1 cellular context compared by ENCODE assay signal in the genomic region with DNA sequence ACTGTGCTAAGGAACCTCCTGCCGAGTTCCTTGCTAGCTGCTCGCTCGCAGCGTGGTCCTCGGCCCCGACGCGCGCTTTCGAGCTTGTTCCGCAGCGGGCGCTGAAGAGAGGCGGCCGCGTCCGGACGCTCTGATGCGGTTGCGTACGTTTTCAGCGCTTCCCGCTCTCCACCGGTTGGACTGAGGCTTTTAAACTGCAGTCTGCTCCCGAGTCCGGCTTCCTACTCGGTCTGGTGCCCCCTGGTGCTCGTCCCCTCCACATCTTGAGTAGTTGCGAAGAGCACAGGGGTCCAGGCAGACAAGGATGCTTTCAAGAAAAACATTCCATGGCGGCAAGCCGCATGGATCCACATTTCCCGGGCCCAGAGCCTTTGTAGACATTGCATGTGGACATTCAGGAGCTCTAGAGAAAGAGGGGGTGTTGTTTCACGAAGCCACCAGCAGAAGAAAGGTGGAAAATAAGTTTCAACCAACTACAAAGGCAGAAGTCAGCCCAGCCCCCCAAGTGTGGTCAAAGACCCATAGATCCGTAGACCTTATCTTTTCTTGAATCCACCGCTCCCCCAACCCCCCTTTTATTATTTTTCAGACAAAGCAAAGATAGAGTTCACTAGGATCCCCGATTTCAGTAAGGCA.
TF ChIP-seq lines count a peak whose summit lies in the region.

No MANE protein-coding gene starts in this region.

TF ChIP-seq in HepG2, 621 proteins besides CTCF, POLR2A, EP300 and RAD21 (continued from another document and continues in another):
- TF ChIP-seq, protein P1, sequence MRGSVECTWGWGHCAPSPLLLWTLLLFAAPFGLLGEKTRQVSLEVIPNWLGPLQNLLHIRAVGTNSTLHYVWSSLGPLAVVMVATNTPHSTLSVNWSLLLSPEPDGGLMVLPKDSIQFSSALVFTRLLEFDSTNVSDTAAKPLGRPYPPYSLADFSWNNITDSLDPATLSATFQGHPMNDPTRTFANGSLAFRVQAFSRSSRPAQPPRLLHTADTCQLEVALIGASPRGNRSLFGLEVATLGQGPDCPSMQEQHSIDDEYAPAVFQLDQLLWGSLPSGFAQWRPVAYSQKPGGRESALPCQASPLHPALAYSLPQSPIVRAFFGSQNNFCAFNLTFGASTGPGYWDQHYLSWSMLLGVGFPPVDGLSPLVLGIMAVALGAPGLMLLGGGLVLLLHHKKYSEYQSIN (CRISPR knock-in tag; IDR thresholded peaks at IDR 0.05; ENCODE audit: borderline replicate concordance): no peak
- TF ChIP-seq, protein P2, sequence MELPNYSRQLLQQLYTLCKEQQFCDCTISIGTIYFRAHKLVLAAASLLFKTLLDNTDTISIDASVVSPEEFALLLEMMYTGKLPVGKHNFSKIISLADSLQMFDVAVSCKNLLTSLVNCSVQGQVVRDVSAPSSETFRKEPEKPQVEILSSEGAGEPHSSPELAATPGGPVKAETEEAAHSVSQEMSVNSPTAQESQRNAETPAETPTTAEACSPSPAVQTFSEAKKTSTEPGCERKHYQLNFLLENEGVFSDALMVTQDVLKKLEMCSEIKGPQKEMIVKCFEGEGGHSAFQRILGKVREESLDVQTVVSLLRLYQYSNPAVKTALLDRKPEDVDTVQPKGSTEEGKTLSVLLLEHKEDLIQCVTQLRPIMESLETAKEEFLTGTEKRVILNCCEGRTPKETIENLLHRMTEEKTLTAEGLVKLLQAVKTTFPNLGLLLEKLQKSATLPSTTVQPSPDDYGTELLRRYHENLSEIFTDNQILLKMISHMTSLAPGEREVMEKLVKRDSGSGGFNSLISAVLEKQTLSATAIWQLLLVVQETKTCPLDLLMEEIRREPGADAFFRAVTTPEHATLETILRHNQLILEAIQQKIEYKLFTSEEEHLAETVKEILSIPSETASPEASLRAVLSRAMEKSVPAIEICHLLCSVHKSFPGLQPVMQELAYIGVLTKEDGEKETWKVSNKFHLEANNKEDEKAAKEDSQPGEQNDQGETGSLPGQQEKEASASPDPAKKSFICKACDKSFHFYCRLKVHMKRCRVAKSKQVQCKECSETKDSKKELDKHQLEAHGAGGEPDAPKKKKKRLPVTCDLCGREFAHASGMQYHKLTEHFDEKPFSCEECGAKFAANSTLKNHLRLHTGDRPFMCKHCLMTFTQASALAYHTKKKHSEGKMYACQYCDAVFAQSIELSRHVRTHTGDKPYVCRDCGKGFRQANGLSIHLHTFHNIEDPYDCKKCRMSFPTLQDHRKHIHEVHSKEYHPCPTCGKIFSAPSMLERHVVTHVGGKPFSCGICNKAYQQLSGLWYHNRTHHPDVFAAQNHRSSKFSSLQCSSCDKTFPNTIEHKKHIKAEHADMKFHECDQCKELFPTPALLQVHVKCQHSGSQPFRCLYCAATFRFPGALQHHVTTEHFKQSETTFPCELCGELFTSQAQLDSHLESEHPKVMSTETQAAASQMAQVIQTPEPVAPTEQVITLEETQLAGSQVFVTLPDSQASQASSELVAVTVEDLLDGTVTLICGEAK (IDR thresholded peaks at IDR 0.05): no peak
- TF ChIP-seq, protein P2 (CRISPR knock-in tag; IDR thresholded peaks at IDR 0.05): peak; percentile 86; the same call in 1 of the 2 replicates
- TF ChIP-seq CBFB (CRISPR knock-in tag; IDR thresholded peaks at IDR 0.05) (peak; percentile 72; the same call in 1 of the 2 replicates), ZNF263 (CRISPR knock-in tag; IDR thresholded peaks at IDR 0.05) (peak; percentile 63; the same call in 1 of the 2 replicates), ZBTB44 (CRISPR knock-in tag; IDR thresholded peaks at IDR 0.05) (0 out of 2 replicates have a peak, but pooled peaks have one; percentile 60), IRF9 (CRISPR knock-in tag; IDR thresholded peaks at IDR 0.05; ENCODE audit: borderline replicate concordance) (no peak; the same call in 1 of the 2 replicates), IKZF5 (CRISPR knock-in tag; IDR thresholded peaks at IDR 0.05) (peak; percentile 92), ATAD3A (CRISPR knock-in tag; IDR thresholded peaks at IDR 0.05) (no peak), SMC3 (IDR thresholded peaks at IDR 0.05; ENCODE audit: low read length) (peak; percentile 90), SIN3B (IDR thresholded peaks at IDR 0.05; ENCODE audit: low read length) (peak; percentile 50; the same call in 1 of the 2 replicates), SMAD3 (CRISPR knock-in tag; IDR thresholded peaks at IDR 0.05) (peak; percentile 38; the same call in 1 of the 2 replicates), MEIS2 (CRISPR knock-in tag; IDR thresholded peaks at IDR 0.05) (peak; percentile 82; the same call in 1 of the 2 replicates)
- TF ChIP-seq, protein P3, sequence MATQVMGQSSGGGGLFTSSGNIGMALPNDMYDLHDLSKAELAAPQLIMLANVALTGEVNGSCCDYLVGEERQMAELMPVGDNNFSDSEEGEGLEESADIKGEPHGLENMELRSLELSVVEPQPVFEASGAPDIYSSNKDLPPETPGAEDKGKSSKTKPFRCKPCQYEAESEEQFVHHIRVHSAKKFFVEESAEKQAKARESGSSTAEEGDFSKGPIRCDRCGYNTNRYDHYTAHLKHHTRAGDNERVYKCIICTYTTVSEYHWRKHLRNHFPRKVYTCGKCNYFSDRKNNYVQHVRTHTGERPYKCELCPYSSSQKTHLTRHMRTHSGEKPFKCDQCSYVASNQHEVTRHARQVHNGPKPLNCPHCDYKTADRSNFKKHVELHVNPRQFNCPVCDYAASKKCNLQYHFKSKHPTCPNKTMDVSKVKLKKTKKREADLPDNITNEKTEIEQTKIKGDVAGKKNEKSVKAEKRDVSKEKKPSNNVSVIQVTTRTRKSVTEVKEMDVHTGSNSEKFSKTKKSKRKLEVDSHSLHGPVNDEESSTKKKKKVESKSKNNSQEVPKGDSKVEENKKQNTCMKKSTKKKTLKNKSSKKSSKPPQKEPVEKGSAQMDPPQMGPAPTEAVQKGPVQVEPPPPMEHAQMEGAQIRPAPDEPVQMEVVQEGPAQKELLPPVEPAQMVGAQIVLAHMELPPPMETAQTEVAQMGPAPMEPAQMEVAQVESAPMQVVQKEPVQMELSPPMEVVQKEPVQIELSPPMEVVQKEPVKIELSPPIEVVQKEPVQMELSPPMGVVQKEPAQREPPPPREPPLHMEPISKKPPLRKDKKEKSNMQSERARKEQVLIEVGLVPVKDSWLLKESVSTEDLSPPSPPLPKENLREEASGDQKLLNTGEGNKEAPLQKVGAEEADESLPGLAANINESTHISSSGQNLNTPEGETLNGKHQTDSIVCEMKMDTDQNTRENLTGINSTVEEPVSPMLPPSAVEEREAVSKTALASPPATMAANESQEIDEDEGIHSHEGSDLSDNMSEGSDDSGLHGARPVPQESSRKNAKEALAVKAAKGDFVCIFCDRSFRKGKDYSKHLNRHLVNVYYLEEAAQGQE (IDR thresholded peaks at IDR 0.05; ENCODE audit: borderline replicate concordance in 1 of 2, low read depth in 1 of 2, low read length in 2 of 2): no peak
- TF ChIP-seq, protein P4, sequence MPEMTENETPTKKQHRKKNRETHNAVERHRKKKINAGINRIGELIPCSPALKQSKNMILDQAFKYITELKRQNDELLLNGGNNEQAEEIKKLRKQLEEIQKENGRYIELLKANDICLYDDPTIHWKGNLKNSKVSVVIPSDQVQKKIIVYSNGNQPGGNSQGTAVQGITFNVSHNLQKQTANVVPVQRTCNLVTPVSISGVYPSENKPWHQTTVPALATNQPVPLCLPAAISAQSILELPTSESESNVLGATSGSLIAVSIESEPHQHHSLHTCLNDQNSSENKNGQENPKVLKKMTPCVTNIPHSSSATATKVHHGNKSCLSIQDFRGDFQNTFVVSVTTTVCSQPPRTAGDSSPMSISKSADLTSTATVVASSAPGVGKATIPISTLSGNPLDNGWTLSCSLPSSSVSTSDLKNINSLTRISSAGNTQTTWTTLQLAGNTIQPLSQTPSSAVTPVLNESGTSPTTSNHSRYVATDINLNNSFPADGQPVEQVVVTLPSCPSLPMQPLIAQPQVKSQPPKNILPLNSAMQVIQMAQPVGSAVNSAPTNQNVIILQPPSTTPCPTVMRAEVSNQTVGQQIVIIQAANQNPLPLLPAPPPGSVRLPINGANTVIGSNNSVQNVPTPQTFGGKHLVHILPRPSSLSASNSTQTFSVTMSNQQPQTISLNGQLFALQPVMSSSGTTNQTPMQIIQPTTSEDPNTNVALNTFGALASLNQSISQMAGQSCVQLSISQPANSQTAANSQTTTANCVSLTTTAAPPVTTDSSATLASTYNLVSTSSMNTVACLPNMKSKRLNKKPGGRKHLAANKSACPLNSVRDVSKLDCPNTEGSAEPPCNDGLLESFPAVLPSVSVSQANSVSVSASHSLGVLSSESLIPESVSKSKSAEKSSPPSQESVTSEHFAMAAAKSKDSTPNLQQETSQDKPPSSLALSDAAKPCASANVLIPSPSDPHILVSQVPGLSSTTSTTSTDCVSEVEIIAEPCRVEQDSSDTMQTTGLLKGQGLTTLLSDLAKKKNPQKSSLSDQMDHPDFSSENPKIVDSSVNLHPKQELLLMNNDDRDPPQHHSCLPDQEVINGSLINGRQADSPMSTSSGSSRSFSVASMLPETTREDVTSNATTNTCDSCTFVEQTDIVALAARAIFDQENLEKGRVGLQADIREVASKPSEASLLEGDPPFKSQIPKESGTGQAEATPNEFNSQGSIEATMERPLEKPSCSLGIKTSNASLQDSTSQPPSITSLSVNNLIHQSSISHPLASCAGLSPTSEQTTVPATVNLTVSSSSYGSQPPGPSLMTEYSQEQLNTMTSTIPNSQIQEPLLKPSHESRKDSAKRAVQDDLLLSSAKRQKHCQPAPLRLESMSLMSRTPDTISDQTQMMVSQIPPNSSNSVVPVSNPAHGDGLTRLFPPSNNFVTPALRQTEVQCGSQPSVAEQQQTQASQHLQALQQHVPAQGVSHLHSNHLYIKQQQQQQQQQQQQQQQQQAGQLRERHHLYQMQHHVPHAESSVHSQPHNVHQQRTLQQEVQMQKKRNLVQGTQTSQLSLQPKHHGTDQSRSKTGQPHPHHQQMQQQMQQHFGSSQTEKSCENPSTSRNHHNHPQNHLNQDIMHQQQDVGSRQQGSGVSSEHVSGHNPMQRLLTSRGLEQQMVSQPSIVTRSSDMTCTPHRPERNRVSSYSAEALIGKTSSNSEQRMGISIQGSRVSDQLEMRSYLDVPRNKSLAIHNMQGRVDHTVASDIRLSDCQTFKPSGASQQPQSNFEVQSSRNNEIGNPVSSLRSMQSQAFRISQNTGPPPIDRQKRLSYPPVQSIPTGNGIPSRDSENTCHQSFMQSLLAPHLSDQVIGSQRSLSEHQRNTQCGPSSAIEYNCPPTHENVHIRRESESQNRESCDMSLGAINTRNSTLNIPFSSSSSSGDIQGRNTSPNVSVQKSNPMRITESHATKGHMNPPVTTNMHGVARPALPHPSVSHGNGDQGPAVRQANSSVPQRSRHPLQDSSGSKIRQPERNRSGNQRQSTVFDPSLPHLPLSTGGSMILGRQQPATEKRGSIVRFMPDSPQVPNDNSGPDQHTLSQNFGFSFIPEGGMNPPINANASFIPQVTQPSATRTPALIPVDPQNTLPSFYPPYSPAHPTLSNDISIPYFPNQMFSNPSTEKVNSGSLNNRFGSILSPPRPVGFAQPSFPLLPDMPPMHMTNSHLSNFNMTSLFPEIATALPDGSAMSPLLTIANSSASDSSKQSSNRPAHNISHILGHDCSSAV (CRISPR knock-in tag; IDR thresholded peaks at IDR 0.05; ENCODE audit: borderline replicate concordance): no peak
